21 cellular contexts compared by ENCODE assay signal in the genomic region with DNA sequence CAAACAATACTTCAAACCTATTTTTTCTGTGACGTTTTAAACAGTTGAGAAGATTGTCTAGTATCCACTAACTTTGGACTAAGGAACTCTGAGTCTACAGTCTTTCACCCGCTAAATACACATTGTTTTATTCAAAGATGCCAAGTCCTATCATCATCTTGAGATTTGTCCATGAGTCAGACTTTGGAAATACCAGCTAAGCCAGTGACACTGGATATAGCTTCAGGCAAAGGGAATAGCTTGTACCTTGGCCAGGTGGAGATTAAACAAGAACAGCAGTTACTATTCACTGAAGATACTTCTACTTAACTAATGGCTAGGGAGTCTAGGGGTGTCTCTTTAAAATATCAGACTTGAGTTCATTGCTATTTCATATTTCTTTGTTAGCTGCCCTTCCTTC.
A peak's percentile ranks its signal among the peaks of the same experiment; 100 is the strongest.
DNase-seq lines count a peak whose midpoint lies in the region; ATAC-seq, FAIRE-seq and TF ChIP-seq lines count a peak whose summit lies in the region.
"Had no signal": no experiment of that assay in that cellular context is flagged by ENCODE, and none has a peak within 500 bp of the region (broad histone marks: within the 10 kb centered on the region; RNA-seq: fewer than 3 reads in every experiment).

No MANE protein-coding gene starts in this region.

- no peaks in the 10 kb centered on the region for H3K9me2 ChIP-seq in hepatocyte (replicated peaks; ENCODE audit: insufficient read depth)

- H3K27me3 ChIP-seq in hepatocyte, result no peaks in the 10 kb centered on the region
- H3K27me3 ChIP-seq in small intestine (ENCODE audit: control insufficient read depth in 2 of 2, insufficient read depth in 2 of 2, low read length in 2 of 2), result no peaks in the 10 kb centered on the region
- H3K27me3 ChIP-seq: SJCRH30, testis had no signal

- peaks cover 5% of the 10 kb centered on the region for H3K4me1 Mint-ChIP-seq in MCF 10A (ENCODE audit: insufficient read depth, unreplicated experiment)
- peaks cover 8% of the 10 kb centered on the region for H3K4me1 Mint-ChIP-seq in WTC11

- H3K36me3 ChIP-seq in hepatocyte (replicated peaks; ENCODE audit: insufficient read depth, low read depth) (no peaks in the 10 kb centered on the region), small intestine (ENCODE audit: control insufficient read depth in 2 of 2, insufficient read depth in 2 of 2, low read length in 2 of 2) (no peaks in the 10 kb centered on the region)
- H3K36me3 ChIP-seq: SJCRH30 had no signal

- no peak overlapping the region for H2AFZ ChIP-seq in hepatocyte

- no peak for FAIRE-seq in small intestine (lab: Jason Lieb, UNC)
- FAIRE-seq: GM18507 had no signal

- H3K9me3 Mint-ChIP-seq in MCF 10A (ENCODE audit: unreplicated experiment) (no peaks in the 10 kb centered on the region), WTC11 (peaks cover 43% of the 10 kb centered on the region)
- H3K9me3 Mint-ChIP-seq: stimulated activated effector memory CD8-positive, alpha-beta T cell treated with anti-CD3 and anti-CD28 coated beads, Interleukin-12 subunit alpha, Interleukin-12 subunit beta, amount 100 ng/mL, for 72 hours had no signal

- H3K4me1 ChIP-seq in hepatocyte (ENCODE audit: insufficient read depth) (peaks cover 9% of the 10 kb centered on the region), small intestine (ENCODE audit: control insufficient read depth in 2 of 2, insufficient read depth in 1 of 2, low read depth in 1 of 2, low read length in 1 of 2) (peaks cover 0 to 2% of the 10 kb centered on the region in 2 donors)
- H3K4me1 ChIP-seq: SJCRH30, testis had no signal

- no TSS peak for BruUV-seq in MCF 10A (replicated peaks; lab: Mats Ljungman, UMichigan)

- H3K27ac ChIP-seq in hepatocyte (peak overlapping the region; percentile 3), small intestine (ENCODE audit: low read depth in 1 of 2, low read length in 1 of 2) (no peak overlapping the region)
- H3K27ac ChIP-seq: SJCRH30, testis had no signal

- peaks cover 2% of the 10 kb centered on the region for H3K79me2 ChIP-seq in hepatocyte

- CTCF ChIA-PET in MCF 10A (lab: Yijun Ruan, JAX) (no interaction called here), WTC11 (lab: Charles Lee) (no interaction called here)

- DNase-seq in LNCaP clone FGC (ENCODE audit: low read depth), result peak; percentile 83
- peak; percentile 84 for DNase-seq in MCF 10A (ENCODE audit: unreplicated experiment)
- peak; percentile 28 for DNase-seq in hepatocyte (ENCODE audit: low spot score)
- peak; percentile 81 for DNase-seq in small intestine
- no peak for DNase-seq in WTC11 (ENCODE audit: low spot score)
- DNase-seq: activated naive CD4-positive, alpha-beta T cell treated with Interleukin-2 at 50 U/mL for 16 hours; aorta; COR-L47; effector memory CD4-positive, alpha-beta T cell; EL; HFFc6; KBM-7; NCI-H1092 treated with DMSO at 0.1 percent for 48 hours; NCI-H2081 treated with DMSO at 0.1 percent for 48 hours; NCI-H524; SJCRH30; testis had no signal

- H3K4me3 Mint-ChIP-seq in MCF 10A (ENCODE audit: unreplicated experiment) (no peak overlapping the region), WTC11 (no peak overlapping the region)
- H3K4me3 Mint-ChIP-seq: HFFc6; stimulated activated effector memory CD8-positive, alpha-beta T cell treated with anti-CD3 and anti-CD28 coated beads, Interleukin-12 subunit alpha, Interleukin-12 subunit beta, amount 100 ng/mL, for 72 hours had no signal

- H3K27ac Mint-ChIP-seq in MCF 10A (ENCODE audit: low read depth, unreplicated experiment), result no peak overlapping the region
- no peak overlapping the region for H3K27ac Mint-ChIP-seq in WTC11
- H3K27ac Mint-ChIP-seq: HFFc6; stimulated activated effector memory CD8-positive, alpha-beta T cell treated with anti-CD3 and anti-CD28 coated beads, Interleukin-12 subunit alpha, Interleukin-12 subunit beta, amount 100 ng/mL, for 72 hours had no signal

- no peaks in the 10 kb centered on the region for H3K9me3 ChIP-seq in hepatocyte (ENCODE audit: low read depth)
- no peaks in the 10 kb centered on the region for H3K9me3 ChIP-seq in small intestine (ENCODE audit: control insufficient read depth, low read depth)
- H3K9me3 ChIP-seq: SJCRH30, testis had no signal

- POLR2A ChIA-PET in MCF 10A (lab: Yijun Ruan, JAX) (interaction anchor here (0.6 to 1.1 kb wide), 4 partner anchors 107 to 1543 kb away, joined by 3 to 6 read pairs (median 4); no protein-coding TSS in a partner anchor), WTC11 (lab: Charles Lee) (no interaction called here)

- ATAC-seq in GM21723 (IDR thresholded peaks at IDR 0.05; ENCODE audit: unreplicated experiment) (no peak), HG03175 (IDR thresholded peaks at IDR 0.05; ENCODE audit: unreplicated experiment) (no peak), WTC11 (no peak)
- ATAC-seq: stimulated activated effector memory CD8-positive, alpha-beta T cell treated with anti-CD3 and anti-CD28 coated beads, Interleukin-12 subunit alpha, Interleukin-12 subunit beta, amount 100 ng/mL, for 72 hours had no signal

- H3K27me3 Mint-ChIP-seq in MCF 10A (ENCODE audit: insufficient read depth, unreplicated experiment) (no peaks in the 10 kb centered on the region), WTC11 (ENCODE audit: low read depth) (peaks cover 6% of the 10 kb centered on the region; the same call in 1 of the 2 replicates)

- intact Hi-C loops in MCF 10A (cut with micrococcal nuclease), result no loop called here

- 80% methylated on average over 2 of the region's 2 CpGs for WGBS in hepatocyte (ENCODE audit: low lambda C conversion rate, missing lambda C conversion rate)
- WGBS in small intestine, 3 donors, result 27 to 69% (median 41%) methylated on average over 2 of the region's 2 CpGs

- no peaks in the 10 kb centered on the region for H4K20me1 ChIP-seq in hepatocyte (ENCODE audit: insufficient read depth, poor library complexity, severe bottlenecking)

- H3K36me3 Mint-ChIP-seq in MCF 10A (ENCODE audit: insufficient read depth, unreplicated experiment) (no peaks in the 10 kb centered on the region), WTC11 (peaks cover 40% of the 10 kb centered on the region)
- H3K36me3 Mint-ChIP-seq: stimulated activated effector memory CD8-positive, alpha-beta T cell treated with anti-CD3 and anti-CD28 coated beads, Interleukin-12 subunit alpha, Interleukin-12 subunit beta, amount 100 ng/mL, for 72 hours had no signal

- TF ChIP-seq CTCF in LNCaP clone FGC (IDR thresholded peaks at IDR 0.05; ENCODE audit: control insufficient read depth, extremely low read depth, insufficient read depth), result no peak
- no peak for TF ChIP-seq CTCF in MCF 10A (IDR thresholded peaks at IDR 0.05; ENCODE audit: unreplicated experiment)
- no peak for TF ChIP-seq CTCF in hepatocyte (IDR thresholded peaks at IDR 0.05; ENCODE audit: poor library complexity)
- no peak for TF ChIP-seq CTCF in WTC11 (IDR thresholded peaks at IDR 0.05)

- H3K4me3 ChIP-seq in LNCaP clone FGC (ENCODE audit: low read depth, low read length), result no peak overlapping the region
- H3K4me3 ChIP-seq in hepatocyte, result no peak overlapping the region
- H3K4me3 ChIP-seq in small intestine (ENCODE audit: low read depth in 1 of 2, low read length in 2 of 2), result no peak overlapping the region
- H3K4me3 ChIP-seq: SJCRH30, testis had no signal

- no peak overlapping the region for H3K4me2 ChIP-seq in hepatocyte

TF ChIP-seq in WTC11, 78 proteins besides CTCF, POLR2A, EP300 and RAD21:
- TF ChIP-seq, protein P1, sequence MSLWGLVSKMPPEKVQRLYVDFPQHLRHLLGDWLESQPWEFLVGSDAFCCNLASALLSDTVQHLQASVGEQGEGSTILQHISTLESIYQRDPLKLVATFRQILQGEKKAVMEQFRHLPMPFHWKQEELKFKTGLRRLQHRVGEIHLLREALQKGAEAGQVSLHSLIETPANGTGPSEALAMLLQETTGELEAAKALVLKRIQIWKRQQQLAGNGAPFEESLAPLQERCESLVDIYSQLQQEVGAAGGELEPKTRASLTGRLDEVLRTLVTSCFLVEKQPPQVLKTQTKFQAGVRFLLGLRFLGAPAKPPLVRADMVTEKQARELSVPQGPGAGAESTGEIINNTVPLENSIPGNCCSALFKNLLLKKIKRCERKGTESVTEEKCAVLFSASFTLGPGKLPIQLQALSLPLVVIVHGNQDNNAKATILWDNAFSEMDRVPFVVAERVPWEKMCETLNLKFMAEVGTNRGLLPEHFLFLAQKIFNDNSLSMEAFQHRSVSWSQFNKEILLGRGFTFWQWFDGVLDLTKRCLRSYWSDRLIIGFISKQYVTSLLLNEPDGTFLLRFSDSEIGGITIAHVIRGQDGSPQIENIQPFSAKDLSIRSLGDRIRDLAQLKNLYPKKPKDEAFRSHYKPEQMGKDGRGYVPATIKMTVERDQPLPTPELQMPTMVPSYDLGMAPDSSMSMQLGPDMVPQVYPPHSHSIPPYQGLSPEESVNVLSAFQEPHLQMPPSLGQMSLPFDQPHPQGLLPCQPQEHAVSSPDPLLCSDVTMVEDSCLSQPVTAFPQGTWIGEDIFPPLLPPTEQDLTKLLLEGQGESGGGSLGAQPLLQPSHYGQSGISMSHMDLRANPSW (CRISPR knock-in tag; conservative IDR thresholded peaks at IDR 0.05; ENCODE audit: low read depth), result no peak
- TF ChIP-seq ZNF423 (CRISPR knock-in tag; IDR thresholded peaks at IDR 0.05) (no peak), ZNF425 (CRISPR knock-in tag; conservative IDR thresholded peaks at IDR 0.05) (no peak)
TF ChIP-seq in WTC11: peak in this region for 0.
